8 cellular contexts compared by ENCODE assay signal in the genomic region with DNA sequence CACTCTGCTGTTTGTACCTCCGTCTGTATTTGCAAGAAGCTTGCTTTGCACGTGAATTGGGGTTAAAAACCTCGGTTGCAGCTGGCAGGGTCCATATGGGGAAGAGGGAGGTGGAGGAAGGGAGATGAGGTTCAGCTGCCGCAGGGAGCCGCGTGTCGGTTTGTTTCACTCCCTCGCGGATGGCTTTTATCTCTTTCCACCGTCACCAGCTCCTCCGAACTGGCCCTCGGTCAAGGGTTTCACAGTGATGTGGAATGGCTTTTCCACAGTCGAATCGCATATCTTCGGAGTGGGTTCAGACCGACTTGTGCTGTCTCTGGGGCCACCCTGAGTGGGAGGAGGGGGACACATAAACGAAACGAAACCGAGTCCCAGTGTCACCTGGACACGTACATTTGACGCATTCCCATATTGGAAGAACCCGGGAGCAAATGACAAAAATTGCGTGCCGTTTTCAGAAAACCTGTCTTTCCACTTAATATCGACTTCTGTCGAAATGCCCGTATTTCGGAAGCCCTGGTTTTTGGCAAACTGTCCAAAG. TPM values are rescaled to one million over a fixed set of nuclear protein-coding genes. Genes with fewer than 3 reads are reported as not detected.
DNase-seq lines count a peak whose midpoint lies in the region; ATAC-seq and TF ChIP-seq lines count a peak whose summit lies in the region.

No MANE protein-coding gene starts in this region.

- intact Hi-C loops in CD14-positive monocyte (cut with micrococcal nuclease), result loop anchor here (5.0 kb wide), 2 partner anchors 56 to 61 kb away; a partner anchor contains a TSS
- intact Hi-C loops in body of pancreas (cut with DNase I), result no loop called here

- peak; percentile 40 for DNase-seq in CD14-positive monocyte (ENCODE audit: low spot score)
- peak; percentile 47 to 66 for DNase-seq in SJCRH30
- peak; percentile 16 to 30 (median 20) for DNase-seq in body of pancreas
- DNase-seq in iPS-NIHi11 (ENCODE audit: low spot score), result peak; percentile 6

- H3K4me3 ChIP-seq in HEK293 (ENCODE audit: low read depth, low read length) (peak overlapping the region; percentile 69), SJCRH30 (peak overlapping the region; percentile 85), body of pancreas (peak overlapping the region; percentile 29 to 65), skin epidermis (peak overlapping the region; percentile 61 to 79 (median 66))

- peaks cover 19 to 25% of the 10 kb centered on the region in 2 donors for H3K36me3 Mint-ChIP-seq in CD14-positive monocyte

- no peaks in the 10 kb centered on the region for H3K9me3 ChIP-seq in HEK293 (ENCODE audit: control insufficient read depth, insufficient read depth, low read depth, low read length)
- no peaks in the 10 kb centered on the region for H3K9me3 ChIP-seq in SJCRH30 (replicated peaks)
- no peaks in the 10 kb centered on the region for H3K9me3 ChIP-seq in body of pancreas

- H3K4me1 Mint-ChIP-seq in CD14-positive monocyte, result peaks cover 14% of the 10 kb centered on the region

- TF ChIP-seq POLR2A in body of pancreas (IDR thresholded peaks at IDR 0.05), result no peak

- H3K4me1 ChIP-seq in HEK293 (ENCODE audit: control insufficient read depth, insufficient read depth, low read length), result no peaks in the 10 kb centered on the region
- 0 out of 2 replicates have a peak, but pooled peaks cover 4% of the 10 kb centered on the region for H3K4me1 ChIP-seq in SJCRH30
- H3K4me1 ChIP-seq in body of pancreas, result no peaks in the 10 kb centered on the region

- peaks cover 0 to 3% (median 0%) of the 10 kb centered on the region in 3 donors for H3K27me3 Mint-ChIP-seq in CD14-positive monocyte (ENCODE audit: low read depth in 3 of 3)

- H3K4me3 Mint-ChIP-seq in CD14-positive monocyte, result peak overlapping the region; percentile 93 to 96

- POLR2A ChIA-PET in HEK293 (lab: Yijun Ruan, JAX), result interaction anchor here (0.7 to 2.0 kb wide), 5 partner anchors 9 to 60 kb away, joined by 4 to 24 read pairs (median 14); a partner anchor contains a TSS

- no peak for ATAC-seq in body of pancreas
- no peak for ATAC-seq in GM21717 (IDR thresholded peaks at IDR 0.05; ENCODE audit: unreplicated experiment)
- ATAC-seq in HG02571 (IDR thresholded peaks at IDR 0.05; ENCODE audit: unreplicated experiment), result no peak

- H3K27ac Mint-ChIP-seq in CD14-positive monocyte, result peak overlapping the region; percentile 88 to 98 (median 96)

- no peak for TF ChIP-seq CTCF in CD14-positive monocyte (IDR thresholded peaks at IDR 0.05)
- no peak for TF ChIP-seq CTCF in HEK293 (tag by site-specific recombination; IDR thresholded peaks at IDR 0.05)
- no peak for TF ChIP-seq CTCF in body of pancreas (IDR thresholded peaks at IDR 0.05)

- H3K27me3 ChIP-seq in SJCRH30, result no peaks in the 10 kb centered on the region
- no peaks in the 10 kb centered on the region for H3K27me3 ChIP-seq in body of pancreas

- CTCF ChIA-PET in HEK293 (lab: Yijun Ruan, JAX), result interaction anchor here (0.7 to 1.9 kb wide), 4 partner anchors 8 to 200 kb away, joined by 3 to 8 read pairs (median 4); no protein-coding TSS in a partner anchor

- H3K9me3 Mint-ChIP-seq in CD14-positive monocyte, result peaks cover 0 to 7% (median 0%) of the 10 kb centered on the region in 7 donors

- H3K27ac ChIP-seq in HEK293 (ENCODE audit: extremely low read depth, low read depth, low read length) (peak overlapping the region; percentile 94), SJCRH30 (peak overlapping the region; percentile 81), body of pancreas (peak overlapping the region; percentile 70 to 95 (median 88)), skin epidermis (peak overlapping the region in 20 of 21 experiments; percentile 80 to 96 (median 92))

- peaks cover 17 to 27% of the 10 kb centered on the region in 2 experiments; a peak in 2 of 3 replicates for H3K36me3 ChIP-seq in HEK293 (ENCODE audit: control insufficient read depth in 2 of 2, insufficient read depth in 1 of 2, low read length in 2 of 2)
- H3K36me3 ChIP-seq in SJCRH30, result peaks cover 29% of the 10 kb centered on the region
- no peaks in the 10 kb centered on the region for H3K36me3 ChIP-seq in body of pancreas (replicated peaks in 1 of 2; ENCODE audit: insufficient read depth in 1 of 2, low read depth in 2 of 2)

- 0 to 1% methylated on average over 22 to 28 of the region's 28 CpGs for WGBS in body of pancreas, 2 donors

TF ChIP-seq in HEK293, 187 proteins besides CTCF, POLR2A, EP300 and RAD21 (continues in another document):
- TF ChIP-seq, protein P1, sequence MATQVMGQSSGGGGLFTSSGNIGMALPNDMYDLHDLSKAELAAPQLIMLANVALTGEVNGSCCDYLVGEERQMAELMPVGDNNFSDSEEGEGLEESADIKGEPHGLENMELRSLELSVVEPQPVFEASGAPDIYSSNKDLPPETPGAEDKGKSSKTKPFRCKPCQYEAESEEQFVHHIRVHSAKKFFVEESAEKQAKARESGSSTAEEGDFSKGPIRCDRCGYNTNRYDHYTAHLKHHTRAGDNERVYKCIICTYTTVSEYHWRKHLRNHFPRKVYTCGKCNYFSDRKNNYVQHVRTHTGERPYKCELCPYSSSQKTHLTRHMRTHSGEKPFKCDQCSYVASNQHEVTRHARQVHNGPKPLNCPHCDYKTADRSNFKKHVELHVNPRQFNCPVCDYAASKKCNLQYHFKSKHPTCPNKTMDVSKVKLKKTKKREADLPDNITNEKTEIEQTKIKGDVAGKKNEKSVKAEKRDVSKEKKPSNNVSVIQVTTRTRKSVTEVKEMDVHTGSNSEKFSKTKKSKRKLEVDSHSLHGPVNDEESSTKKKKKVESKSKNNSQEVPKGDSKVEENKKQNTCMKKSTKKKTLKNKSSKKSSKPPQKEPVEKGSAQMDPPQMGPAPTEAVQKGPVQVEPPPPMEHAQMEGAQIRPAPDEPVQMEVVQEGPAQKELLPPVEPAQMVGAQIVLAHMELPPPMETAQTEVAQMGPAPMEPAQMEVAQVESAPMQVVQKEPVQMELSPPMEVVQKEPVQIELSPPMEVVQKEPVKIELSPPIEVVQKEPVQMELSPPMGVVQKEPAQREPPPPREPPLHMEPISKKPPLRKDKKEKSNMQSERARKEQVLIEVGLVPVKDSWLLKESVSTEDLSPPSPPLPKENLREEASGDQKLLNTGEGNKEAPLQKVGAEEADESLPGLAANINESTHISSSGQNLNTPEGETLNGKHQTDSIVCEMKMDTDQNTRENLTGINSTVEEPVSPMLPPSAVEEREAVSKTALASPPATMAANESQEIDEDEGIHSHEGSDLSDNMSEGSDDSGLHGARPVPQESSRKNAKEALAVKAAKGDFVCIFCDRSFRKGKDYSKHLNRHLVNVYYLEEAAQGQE (tag by site-specific recombination; IDR thresholded peaks at IDR 0.05), result no peak
- TF ChIP-seq, protein P2, sequence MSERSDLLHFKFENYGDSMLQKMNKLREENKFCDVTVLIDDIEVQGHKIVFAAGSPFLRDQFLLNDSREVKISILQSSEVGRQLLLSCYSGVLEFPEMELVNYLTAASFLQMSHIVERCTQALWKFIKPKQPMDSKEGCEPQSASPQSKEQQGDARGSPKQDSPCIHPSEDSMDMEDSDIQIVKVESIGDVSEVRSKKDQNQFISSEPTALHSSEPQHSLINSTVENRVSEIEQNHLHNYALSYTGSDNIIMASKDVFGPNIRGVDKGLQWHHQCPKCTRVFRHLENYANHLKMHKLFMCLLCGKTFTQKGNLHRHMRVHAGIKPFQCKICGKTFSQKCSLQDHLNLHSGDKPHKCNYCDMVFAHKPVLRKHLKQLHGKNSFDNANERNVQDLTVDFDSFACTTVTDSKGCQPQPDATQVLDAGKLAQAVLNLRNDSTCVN (tag by site-specific recombination; optimal IDR thresholded peaks at IDR 0.05), result no peak
- peak; percentile 52 for TF ChIP-seq ZBTB20 (tag by site-specific recombination; IDR thresholded peaks at IDR 0.05)
- no peak for TF ChIP-seq ZNF140 (tag by site-specific recombination; IDR thresholded peaks at IDR 0.05)
- no peak for TF ChIP-seq ZNF501 (tag by site-specific recombination; IDR thresholded peaks at IDR 0.05)
- TF ChIP-seq, protein P3, sequence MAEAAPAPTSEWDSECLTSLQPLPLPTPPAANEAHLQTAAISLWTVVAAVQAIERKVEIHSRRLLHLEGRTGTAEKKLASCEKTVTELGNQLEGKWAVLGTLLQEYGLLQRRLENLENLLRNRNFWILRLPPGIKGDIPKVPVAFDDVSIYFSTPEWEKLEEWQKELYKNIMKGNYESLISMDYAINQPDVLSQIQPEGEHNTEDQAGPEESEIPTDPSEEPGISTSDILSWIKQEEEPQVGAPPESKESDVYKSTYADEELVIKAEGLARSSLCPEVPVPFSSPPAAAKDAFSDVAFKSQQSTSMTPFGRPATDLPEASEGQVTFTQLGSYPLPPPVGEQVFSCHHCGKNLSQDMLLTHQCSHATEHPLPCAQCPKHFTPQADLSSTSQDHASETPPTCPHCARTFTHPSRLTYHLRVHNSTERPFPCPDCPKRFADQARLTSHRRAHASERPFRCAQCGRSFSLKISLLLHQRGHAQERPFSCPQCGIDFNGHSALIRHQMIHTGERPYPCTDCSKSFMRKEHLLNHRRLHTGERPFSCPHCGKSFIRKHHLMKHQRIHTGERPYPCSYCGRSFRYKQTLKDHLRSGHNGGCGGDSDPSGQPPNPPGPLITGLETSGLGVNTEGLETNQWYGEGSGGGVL (tag by site-specific recombination; IDR thresholded peaks at IDR 0.05), result 0 out of 2 replicates have a peak, but pooled peaks have one; percentile 5
- TF ChIP-seq ZEB2 (tag by site-specific recombination; IDR thresholded peaks at IDR 0.05), result no peak
- no peak for TF ChIP-seq GLI2 (tag by site-specific recombination; IDR thresholded peaks at IDR 0.05; ENCODE audit: borderline replicate concordance, low read depth)

RNA-seq across cellular contexts. Expression of a gene that starts 0.9 kb away (rescaled TPM):
- 10 to 100 TPM in 1 of 2 donors, 1 to 10 TPM in 1; 8.6 to 10.6 TPM for polyA plus RNA-seq in CD14-positive monocyte
- total RNA-seq in SJCRH30 (2014; rRNA removed; shearing (Covaris generic)), result 63.9 and 70.5 TPM in 2 replicates
- total RNA-seq in body of pancreas, result 1 to 10 TPM; 6.9 to 9.6 TPM

RNA-seq across cellular contexts. Expression of a gene that starts 59.7 kb away (rescaled TPM):
- 1 to 10 TPM in 1 of 2 donors, under 1 TPM in 1; 0.10 to 1.2 TPM for polyA plus RNA-seq in CD14-positive monocyte
- 0.06 TPM in 1 of 2 replicates, not detected in the other for total RNA-seq in SJCRH30 (2014; rRNA removed; shearing (Covaris generic))
- under 1 TPM in 1 of 2 donors, not detected in 1; 0.52 TPM for total RNA-seq in body of pancreas

Comparison
In these comparisons a context has a peak if more than half of its experiments do, and no peak if none do; other contexts are left out.
1. DNase-seq: peak in every context shown above with its lines; median percentile 56 in SJCRH30; 40 in CD14-positive monocyte; 20 in body of pancreas; 6 in iPS-NIHi11.